Comparison of ENCODE assay signal across 16 cellular contexts in the genomic region with DNA sequence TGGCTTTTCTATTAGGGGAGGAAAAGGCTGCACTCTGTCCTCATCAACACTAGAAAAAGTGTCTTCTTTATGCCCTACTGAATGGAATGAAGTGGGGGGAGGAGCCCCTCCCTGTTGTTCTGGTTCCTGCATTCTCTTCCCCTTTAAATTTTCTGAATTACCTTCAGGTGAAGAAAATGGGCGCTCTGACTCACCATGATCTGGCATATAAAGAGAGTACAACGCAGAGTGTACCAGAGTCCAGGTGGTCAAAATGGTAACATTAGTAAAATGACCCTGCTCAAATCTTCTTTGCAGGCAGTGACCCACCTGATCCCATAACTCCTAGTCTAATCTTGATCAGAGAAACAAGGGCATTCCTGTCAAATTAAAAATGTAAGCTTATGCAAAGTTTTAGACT.
"Had no signal": no experiment of that assay in that cellular context is flagged by ENCODE, and none has a peak within 500 bp of the region (broad histone marks: within the 10 kb centered on the region; RNA-seq: fewer than 3 reads in every experiment).

No MANE protein-coding gene starts in this region.

- H3K36me3 ChIP-seq: esophagus squamous epithelium, neutrophil, right atrium auricular region, sigmoid colon, stomach, thoracic aorta, transverse colon had no signal

- ATAC-seq: effector memory CD8-positive, alpha-beta T cell; mucosa of descending colon; naive thymus-derived CD8-positive, alpha-beta T cell; stimulated activated naive B cell treated with anti-CD40 and anti-IgM and Interleukin-4, amounts not matched to agents 10 μg/mL and 1 μg/mL and 100 μg/mL, for 72 hours had no signal

- H3K27me3 ChIP-seq: esophagus squamous epithelium, neutrophil, right atrium auricular region, sigmoid colon, stomach, transverse colon had no signal

- H3K4me1 ChIP-seq: esophagus squamous epithelium, right atrium auricular region, sigmoid colon, stomach, transverse colon had no signal

- DNase-seq: effector memory CD8-positive, alpha-beta T cell; esophagus squamous epithelium; foreskin fibroblast; naive thymus-derived CD8-positive, alpha-beta T cell; sigmoid colon; stimulated activated CD4-positive, alpha-beta T cell treated with anti-CD3 and anti-CD28 coated beads, Interleukin-2, amount 100 ng/mL, for 24 hours; stimulated activated CD4-positive, alpha-beta T cell treated with anti-CD3 and anti-CD28 coated beads, Interleukin-4, amount 100 ng/mL, for 4 hours; stimulated activated naive B cell treated with anti-CD40 and anti-IgM and Interleukin-4, amounts not matched to agents 10 μg/mL and 1 μg/mL and 100 μg/mL, for 72 hours; stomach; substantia nigra; transverse colon had no signal

- H3K4me3 ChIP-seq: esophagus squamous epithelium, mucosa of descending colon, right atrium auricular region, sigmoid colon, skin epidermis, stomach, thoracic aorta, transverse colon had no signal

- H3K9me3 ChIP-seq: esophagus squamous epithelium, mucosa of descending colon, neutrophil, right atrium auricular region, sigmoid colon, stomach, thoracic aorta, transverse colon had no signal

- H3K27ac ChIP-seq: esophagus squamous epithelium, neutrophil, right atrium auricular region, sigmoid colon, skin epidermis, stomach, thoracic aorta, transverse colon had no signal
